1 cellular context compared by ENCODE assay signal in genomic region chr3:10164546-10165393, GRCh38.
A peak's percentile ranks its signal among the peaks of the same experiment; 100 is the strongest.
TF ChIP-seq lines count a peak whose summit lies in the region.

TSS of gene IRAK2 (plus strand) at chr3:10164919. CDS start at chr3:10164955, 36 bp downstream.

TF ChIP-seq in HepG2, 621 proteins besides CTCF, POLR2A, EP300 and RAD21 (continued from another document and continues in another):
- no peak for TF ChIP-seq DMTF1 (CRISPR knock-in tag; IDR thresholded peaks at IDR 0.05)
- no peak for TF ChIP-seq U2AF1 (optimal IDR thresholded peaks at IDR 0.05; ENCODE audit: low read depth, low read length)
- TF ChIP-seq NFAT5 (CRISPR knock-in tag; IDR thresholded peaks at IDR 0.05) = no peak; the same call in 1 of the 2 replicates
- no peak for TF ChIP-seq ZFP36L1 (CRISPR knock-in tag; IDR thresholded peaks at IDR 0.05)
- no peak for TF ChIP-seq CEBPG (CRISPR knock-in tag; IDR thresholded peaks at IDR 0.05)
- no peak for TF ChIP-seq ZNF335 (CRISPR knock-in tag; IDR thresholded peaks at IDR 0.05)
- TF ChIP-seq XRCC5 (optimal IDR thresholded peaks at IDR 0.05; ENCODE audit: low read length) = peak; percentile 42
- no peak for TF ChIP-seq ARID2 (CRISPR knock-in tag; IDR thresholded peaks at IDR 0.05; ENCODE audit: borderline replicate concordance)
- TF ChIP-seq AGO1 (IDR thresholded peaks at IDR 0.05; ENCODE audit: low read depth, low read length, poor library complexity, severe bottlenecking) = peak; percentile 55
- no peak for TF ChIP-seq ZNF431 (CRISPR knock-in tag; IDR thresholded peaks at IDR 0.05; ENCODE audit: borderline replicate concordance, low read depth)
- no peak; a peak in 1 of 4 replicates for TF ChIP-seq ATF4 (CRISPR knock-in tag; IDR thresholded peaks at IDR 0.05)
- no peak for TF ChIP-seq ZNF33A (CRISPR knock-in tag; IDR thresholded peaks at IDR 0.05; ENCODE audit: borderline replicate concordance)
- no peak for TF ChIP-seq ZNF639 (CRISPR knock-in tag; conservative IDR thresholded peaks at IDR 0.05)
- TF ChIP-seq NR3C1 (CRISPR knock-in tag; IDR thresholded peaks at IDR 0.05) = no peak
- TF ChIP-seq ZNF646 (CRISPR knock-in tag; IDR thresholded peaks at IDR 0.05) = no peak
- TF ChIP-seq TRIM22 (IDR thresholded peaks at IDR 0.05) = no peak
- TF ChIP-seq MTF2 (CRISPR knock-in tag; IDR thresholded peaks at IDR 0.05; ENCODE audit: borderline replicate concordance) = no peak
- TF ChIP-seq ZNF350 (CRISPR knock-in tag; IDR thresholded peaks at IDR 0.05; ENCODE audit: borderline replicate concordance, low read depth) = peak; percentile 70; the same call in 1 of the 2 replicates
- TF ChIP-seq NFATC3 (CRISPR knock-in tag; IDR thresholded peaks at IDR 0.05) = no peak
- TF ChIP-seq SKI (IDR thresholded peaks at IDR 0.05; ENCODE audit: partially characterized antibody) = no peak
- no peak for TF ChIP-seq ZNF776 (CRISPR knock-in tag; IDR thresholded peaks at IDR 0.05)
- TF ChIP-seq DBP (CRISPR knock-in tag; IDR thresholded peaks at IDR 0.05; ENCODE audit: not compliant biosample characterization) = no peak
- TF ChIP-seq PPARG (CRISPR knock-in tag; conservative IDR thresholded peaks at IDR 0.05) = peak; percentile 41; the same call in 1 of the 2 replicates
- TF ChIP-seq ZFP91 (CRISPR knock-in tag; IDR thresholded peaks at IDR 0.05; ENCODE audit: borderline replicate concordance) = peak; percentile 65
- no peak for TF ChIP-seq ZNF251 (CRISPR knock-in tag; IDR thresholded peaks at IDR 0.05)
- TF ChIP-seq PHF21A (CRISPR knock-in tag; IDR thresholded peaks at IDR 0.05) = peak; percentile 52; the same call in 1 of the 2 replicates
- 0 out of 2 replicates have a peak, but pooled peaks have one; percentile 60 for TF ChIP-seq TERF1 (CRISPR knock-in tag; IDR thresholded peaks at IDR 0.05)
- TF ChIP-seq ZNF138 (CRISPR knock-in tag; IDR thresholded peaks at IDR 0.05; ENCODE audit: low read depth) = no peak
- TF ChIP-seq LRRFIP1 (CRISPR knock-in tag; conservative IDR thresholded peaks at IDR 0.05) = no peak
- TF ChIP-seq ZNF839 (CRISPR knock-in tag; IDR thresholded peaks at IDR 0.05; ENCODE audit: borderline replicate concordance) = no peak
